Comparison of ENCODE assay signal across 24 cellular contexts in genomic region chr3:101946906-101947305, GRCh38.
"Had no signal": no experiment of that assay in that cellular context is flagged by ENCODE, and none has a peak within 500 bp of the region (broad histone marks: within the 10 kb centered on the region; RNA-seq: fewer than 3 reads in every experiment).

No MANE protein-coding gene starts in this region.

- ATAC-seq: effector memory CD8-positive, alpha-beta T cell; esophagus mucosa; foreskin keratinocyte; gastroesophageal sphincter; heart right ventricle; left cardiac atrium; left lung; left ventricle myocardium superior; lower lobe of right lung; mucosa of descending colon had no signal

- H3K27me3 Mint-ChIP-seq: naive B cell had no signal

- H3K27me3 ChIP-seq: colonic mucosa, esophagus squamous epithelium, foreskin keratinocyte, gastroesophageal sphincter, heart right ventricle, left lung had no signal

- H3K27ac ChIP-seq: colonic mucosa, epithelial cell of prostate, esophagus squamous epithelium, foreskin keratinocyte, gastroesophageal sphincter, heart right ventricle, left lung, lower lobe of right lung had no signal

- H3K4me1 Mint-ChIP-seq: endodermal cell had no signal

- H3K27ac Mint-ChIP-seq: dendritic cell treated with granulocyte-macrophage colony-stimulating factor and Interleukin-4, amounts not matched to agents 40 ng/mL and 50 ng/mL, for 4 days; effector memory CD8-positive, alpha-beta T cell; endodermal cell; mesothelial cell of epicardium had no signal

- H3K36me3 ChIP-seq: colonic mucosa, esophagus squamous epithelium, gastroesophageal sphincter, heart right ventricle, left lung, lower lobe of right lung had no signal

- H3K9me3 ChIP-seq: colonic mucosa, esophagus squamous epithelium, gastroesophageal sphincter, heart right ventricle, left lung, lower lobe of right lung, mucosa of descending colon had no signal

- DNase-seq: colonic mucosa; cortex of kidney; effector CD8-positive, alpha-beta T cell; effector memory CD8-positive, alpha-beta T cell; endodermal cell; erythroblast; esophagus squamous epithelium; foreskin keratinocyte; glutamatergic neuron; head of caudate nucleus; heart right ventricle; hippocampal formation; left cardiac atrium; left lung; left ventricle myocardium superior; lower lobe of right lung; mesenchymal stem cell; mucosa of descending colon; naive B cell had no signal

- H3K4me3 Mint-ChIP-seq: dendritic cell treated with granulocyte-macrophage colony-stimulating factor and Interleukin-4, amounts not matched to agents 40 ng/mL and 50 ng/mL, for 4 days; effector memory CD8-positive, alpha-beta T cell; endodermal cell; mesothelial cell of epicardium had no signal

- H3K36me3 Mint-ChIP-seq: mesothelial cell of epicardium, naive B cell had no signal

- H3K4me1 ChIP-seq: colonic mucosa had no signal

- H3K9me3 Mint-ChIP-seq: dendritic cell treated with granulocyte-macrophage colony-stimulating factor and Interleukin-4, amounts not matched to agents 40 ng/mL and 50 ng/mL, for 4 days; effector memory CD8-positive, alpha-beta T cell; endodermal cell; mesothelial cell of epicardium had no signal

- H3K4me3 ChIP-seq: colonic mucosa, esophagus squamous epithelium, gastroesophageal sphincter, heart right ventricle, left lung, lower lobe of right lung, mucosa of descending colon had no signal
